ENCODE assay signal across 21 cellular contexts in the genomic region with DNA sequence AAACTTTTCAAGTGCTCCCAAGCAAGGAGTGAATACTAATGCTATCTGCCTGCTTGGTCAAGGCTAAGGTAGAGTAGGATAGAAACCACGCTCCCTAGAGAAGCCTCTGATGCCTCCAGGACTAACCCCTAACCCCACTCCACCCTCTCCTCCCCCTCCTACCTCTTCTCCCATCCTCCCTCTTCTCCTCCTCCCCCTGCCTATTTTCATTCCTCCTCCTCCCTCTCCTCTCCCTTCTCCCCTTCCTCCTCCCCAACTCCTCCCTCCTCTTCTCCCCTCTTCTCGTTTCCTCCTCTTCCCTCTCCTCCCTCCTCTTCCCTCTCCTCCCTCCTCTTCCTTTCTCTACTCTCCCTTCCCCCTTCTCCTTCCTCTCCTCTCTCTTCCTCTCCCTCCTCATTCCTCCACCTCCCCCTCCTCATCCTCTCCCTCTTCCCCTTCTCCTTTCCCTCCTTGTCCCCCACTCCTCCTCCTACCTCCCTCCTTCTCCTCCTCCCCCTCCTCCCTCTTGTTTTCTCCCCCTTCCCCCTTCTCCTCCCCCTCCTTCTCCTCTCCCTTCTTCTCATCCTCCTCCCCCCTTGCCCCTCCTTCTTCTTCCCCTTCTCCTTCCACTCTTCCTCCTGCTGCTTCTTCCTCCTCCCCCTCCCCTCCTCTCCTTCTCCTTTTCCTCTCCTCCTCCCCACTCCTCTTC. TPM values are rescaled to one million over a fixed set of nuclear protein-coding genes. Genes with fewer than 3 reads are reported as not detected.
"Had no signal": no experiment of that assay in that cellular context is flagged by ENCODE, and none has a peak within 500 bp of the region (broad histone marks: within the 10 kb centered on the region; RNA-seq: fewer than 3 reads in every experiment).

No MANE protein-coding gene starts in this region.

- H3K27ac Mint-ChIP-seq: activated naive CD4-positive, alpha-beta T cell treated with anti-CD3 and anti-CD28 coated beads for 36 hours; activated T-helper 17 cell treated with anti-CD3 and anti-CD28 coated beads, Interleukin-2, amount 50 U/mL, for 72 hours; dendritic cell treated with granulocyte-macrophage colony-stimulating factor and Interleukin-4, amounts not matched to agents 40 ng/mL and 50 ng/mL, for 4 days; memory B cell had no signal

- ATAC-seq: activated T-helper 17 cell treated with anti-CD3 and anti-CD28 coated beads, Interleukin-2, amount 50 U/mL, for 72 hours; left ventricle myocardium superior; naive thymus-derived CD8-positive, alpha-beta T cell; stimulated activated naive CD8-positive, alpha-beta T cell treated with anti-CD3 and anti-CD28 coated beads, Interleukin-15, Interleukin-2, amounts not matched to agents 100 U/mL and 50 U/mL, for 24 hours had no signal

- H3K27ac ChIP-seq: ascending aorta, skin epidermis, suprapubic skin, upper lobe of left lung had no signal

- DNase-seq: activated CD4-positive, alpha-beta T cell treated with anti-CD3 and anti-CD28 coated beads for 1 hour; activated CD4-positive, alpha-beta T cell treated with anti-CD3 and anti-CD28 coated beads, Interleukin-2, amount 50 U/mL, for 4 hours; activated naive CD4-positive, alpha-beta T cell treated with anti-CD3 and anti-CD28 coated beads for 36 hours; effector memory CD4-positive, alpha-beta T cell; foreskin melanocyte; kidney; naive thymus-derived CD8-positive, alpha-beta T cell; posterior cingulate gyrus; stimulated activated CD4-positive, alpha-beta T cell treated with anti-CD3 and anti-CD28 coated beads, Interleukin-15, amount 100 ng/mL, for 24 hours; stimulated activated CD4-positive, alpha-beta T cell treated with anti-CD3 and anti-CD28 coated beads, Interleukin-4, amount 100 ng/mL, for 1 hour; stimulated activated naive CD8-positive, alpha-beta T cell treated with anti-CD3 and anti-CD28 coated beads, Interleukin-15, Interleukin-2, amounts not matched to agents 100 U/mL and 50 U/mL, for 24 hours; T-helper 1 cell; T1000 had no signal

- H3K27me3 ChIP-seq: ascending aorta, upper lobe of left lung had no signal

- H3K4me1 Mint-ChIP-seq: activated T-helper 17 cell treated with anti-CD3 and anti-CD28 coated beads, Interleukin-2, amount 50 U/mL, for 72 hours had no signal

- H3K4me1 ChIP-seq: ascending aorta, suprapubic skin, upper lobe of left lung had no signal

- H3K9me3 Mint-ChIP-seq: activated naive CD4-positive, alpha-beta T cell treated with anti-CD3 and anti-CD28 coated beads for 36 hours; activated T-helper 17 cell treated with anti-CD3 and anti-CD28 coated beads, Interleukin-2, amount 50 U/mL, for 72 hours; dendritic cell treated with granulocyte-macrophage colony-stimulating factor and Interleukin-4, amounts not matched to agents 40 ng/mL and 50 ng/mL, for 4 days; memory B cell; naive thymus-derived CD8-positive, alpha-beta T cell had no signal

- H3K36me3 Mint-ChIP-seq: memory B cell; naive thymus-derived CD8-positive, alpha-beta T cell had no signal

- H3K4me3 ChIP-seq: ascending aorta, skin epidermis, suprapubic skin, upper lobe of left lung had no signal

- H3K36me3 ChIP-seq: ascending aorta, suprapubic skin, upper lobe of left lung had no signal

- H3K4me3 Mint-ChIP-seq: activated naive CD4-positive, alpha-beta T cell treated with anti-CD3 and anti-CD28 coated beads for 36 hours; activated T-helper 17 cell treated with anti-CD3 and anti-CD28 coated beads, Interleukin-2, amount 50 U/mL, for 72 hours; dendritic cell treated with granulocyte-macrophage colony-stimulating factor and Interleukin-4, amounts not matched to agents 40 ng/mL and 50 ng/mL, for 4 days; memory B cell; naive thymus-derived CD8-positive, alpha-beta T cell had no signal

- H3K9me3 ChIP-seq: ascending aorta, suprapubic skin, upper lobe of left lung had no signal

RNA-seq across cellular contexts. Expression of a gene that starts 12.8 kb away (rescaled TPM):
- polyA plus RNA-seq: naive thymus-derived CD8-positive, alpha-beta T cell had no signal
